In genomic region chr5:91311168-91311696, GRCh38 we compare ENCODE assay signal across 1 cellular context.
TF ChIP-seq lines count a peak whose summit lies in the region.

No MANE protein-coding gene starts in this region.

TF ChIP-seq in GM23338, 12 proteins besides CTCF, POLR2A, EP300 and RAD21 (continued from another document):
- no peak for TF ChIP-seq CREB1 (CRISPR knock-in tag; IDR thresholded peaks at IDR 0.05; ENCODE audit: low read depth)
- TF ChIP-seq REST (IDR thresholded peaks at IDR 0.05; ENCODE audit: unreplicated experiment) = no peak
- TF ChIP-seq STAT1 (IDR thresholded peaks at IDR 0.05; ENCODE audit: unreplicated experiment) = no peak
- TF ChIP-seq ZNF331 (CRISPR knock-in tag; IDR thresholded peaks at IDR 0.05; ENCODE audit: low read depth) = no peak
- TF ChIP-seq EZH2 (IDR thresholded peaks at IDR 0.05; ENCODE audit: low read depth, unreplicated experiment) = no peak
- TF ChIP-seq ETS1 (IDR thresholded peaks at IDR 0.05) = no peak
